1 cellular context compared by ENCODE assay signal in the genomic region with DNA sequence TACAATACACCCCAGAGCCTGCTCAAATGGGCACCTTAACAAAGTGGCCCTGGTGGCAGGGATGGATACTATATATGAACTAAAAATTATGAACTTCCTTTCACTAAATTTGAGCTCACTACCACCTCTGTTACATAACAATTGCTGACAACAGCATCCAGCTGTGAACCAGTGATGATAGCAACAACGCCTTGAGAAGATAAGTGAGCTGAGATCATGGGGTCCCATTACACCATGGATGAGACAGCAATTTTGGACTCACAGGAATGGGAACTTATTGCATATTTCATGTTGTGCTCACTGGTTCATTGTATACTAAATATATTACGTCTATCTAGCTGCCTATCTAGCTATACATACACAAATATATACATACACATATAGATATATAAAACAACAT.
TF ChIP-seq lines count a peak whose summit lies in the region.

No MANE protein-coding gene starts in this region.

TF ChIP-seq in K562, 482 proteins besides CTCF, POLR2A, EP300 and RAD21 (continued from another document and continues in another):
- TF ChIP-seq HOXB6 (CRISPR knock-in tag; IDR thresholded peaks at IDR 0.05; ENCODE audit: borderline replicate concordance) (no peak), ZNF76 (CRISPR knock-in tag; IDR thresholded peaks at IDR 0.05; ENCODE audit: borderline replicate concordance) (no peak), TOE1 (IDR thresholded peaks at IDR 0.05; ENCODE audit: borderline replicate concordance) (no peak), TOE1 (CRISPR knock-in tag; IDR thresholded peaks at IDR 0.05; ENCODE audit: borderline replicate concordance, low read depth) (no peak), KLF16 (IDR thresholded peaks at IDR 0.05) (no peak), ZNF174 (CRISPR knock-in tag; IDR thresholded peaks at IDR 0.05) (no peak), TBL1XR1 (IDR thresholded peaks at IDR 0.05; ENCODE audit: low read length in 2 of 2) (peak in 1 of 2 experiments; percentile 88; a peak in 2 of 4 replicates), BACH1 (tag; IDR thresholded peaks at IDR 0.05) (peak; percentile 68; the same call in 1 of the 2 replicates), HLTF (IDR thresholded peaks at IDR 0.05) (no peak), MECOM (CRISPR knock-in tag; IDR thresholded peaks at IDR 0.05) (no peak), DACH1 (IDR thresholded peaks at IDR 0.05; ENCODE audit: partially characterized antibody) (no peak), SMARCE1 (IDR thresholded peaks at IDR 0.05) (peak; percentile 71; the same call in 1 of the 2 replicates), ZBTB49 (CRISPR knock-in tag; IDR thresholded peaks at IDR 0.05; ENCODE audit: borderline replicate concordance) (no peak), ZNF324 (CRISPR knock-in tag; IDR thresholded peaks at IDR 0.05) (no peak), FOXJ2 (tag; IDR thresholded peaks at IDR 0.05) (peak; percentile 90), ETS2 (tag; IDR thresholded peaks at IDR 0.05; ENCODE audit: borderline replicate concordance, poor library complexity, severe bottlenecking) (no peak), ZNF134 (CRISPR knock-in tag; conservative IDR thresholded peaks at IDR 0.05) (no peak), ZNF318 (IDR thresholded peaks at IDR 0.05; ENCODE audit: borderline replicate concordance in 1 of 2, low read depth in 1 of 2) (peak in 1 of 2 experiments; percentile 99; a peak in 2 of 4 replicates), CREBBP (IDR thresholded peaks at IDR 0.05; ENCODE audit: low read depth, low read length) (no peak), SETDB1 (IDR thresholded peaks at IDR 0.05; ENCODE audit: low read length) (no peak), PRPF4 (IDR thresholded peaks at IDR 0.05; ENCODE audit: insufficient read depth, low read depth, low read length, poor library complexity, severe bottlenecking) (no peak), PHF8 (IDR thresholded peaks at IDR 0.05; ENCODE audit: borderline replicate concordance, low read length) (no peak), SRF (CRISPR knock-in tag; IDR thresholded peaks at IDR 0.05) (no peak), JUND (IDR thresholded peaks at IDR 0.05; ENCODE audit: borderline replicate concordance, low read depth, low read length) (peak; percentile 92), JUND (tag; IDR thresholded peaks at IDR 0.05; ENCODE audit: borderline replicate concordance, low read depth, low read length) (peak; percentile 93; the same call in 2 of the 3 replicates), SMARCC2 (IDR thresholded peaks at IDR 0.05; ENCODE audit: low read depth) (no peak), U2AF2 (optimal IDR thresholded peaks at IDR 0.05; ENCODE audit: low read depth, low read length) (no peak), EGR1 (conservative IDR thresholded peaks at IDR 0.05) (no peak), ZNF184 (CRISPR knock-in tag; IDR thresholded peaks at IDR 0.05) (no peak), NFXL1 (CRISPR knock-in tag; IDR thresholded peaks at IDR 0.05) (no peak), ZNF778 (CRISPR knock-in tag; IDR thresholded peaks at IDR 0.05) (no peak), SMARCA5 (IDR thresholded peaks at IDR 0.05) (no peak), SRSF3 (IDR thresholded peaks at IDR 0.05; ENCODE audit: insufficient read depth, low read length) (no peak), C11orf30 (IDR thresholded peaks at IDR 0.05; ENCODE audit: low read depth) (peak; percentile 95), SPI1 (IDR thresholded peaks at IDR 0.05; ENCODE audit: borderline replicate concordance, low read depth, low read length) (no peak), CTBP1 (IDR thresholded peaks at IDR 0.05; ENCODE audit: borderline replicate concordance) (peak; percentile 54; the same call in 1 of the 2 replicates), ZFPM2 (CRISPR knock-in tag; IDR thresholded peaks at IDR 0.05) (no peak), NCOA4 (IDR thresholded peaks at IDR 0.05; ENCODE audit: partially characterized antibody) (no peak), HSF4 (CRISPR knock-in tag; IDR thresholded peaks at IDR 0.05; ENCODE audit: borderline replicate concordance) (no peak), SMAD1 (IDR thresholded peaks at IDR 0.05; ENCODE audit: low read depth, low read length, partially characterized antibody) (peak; percentile 78), E2F5 (CRISPR knock-in tag; IDR thresholded peaks at IDR 0.05) (no peak), THRAP3 (IDR thresholded peaks at IDR 0.05; ENCODE audit: borderline replicate concordance) (no peak), HNRNPL (IDR thresholded peaks at IDR 0.05; ENCODE audit: low read depth, low read length) (no peak), BDP1 (IDR thresholded peaks at IDR 0.05; ENCODE audit: insufficient read depth, insufficient read length) (no peak), TCF7L2 (IDR thresholded peaks at IDR 0.05; ENCODE audit: low read depth, low read length) (no peak)
- TF ChIP-seq, protein P1, sequence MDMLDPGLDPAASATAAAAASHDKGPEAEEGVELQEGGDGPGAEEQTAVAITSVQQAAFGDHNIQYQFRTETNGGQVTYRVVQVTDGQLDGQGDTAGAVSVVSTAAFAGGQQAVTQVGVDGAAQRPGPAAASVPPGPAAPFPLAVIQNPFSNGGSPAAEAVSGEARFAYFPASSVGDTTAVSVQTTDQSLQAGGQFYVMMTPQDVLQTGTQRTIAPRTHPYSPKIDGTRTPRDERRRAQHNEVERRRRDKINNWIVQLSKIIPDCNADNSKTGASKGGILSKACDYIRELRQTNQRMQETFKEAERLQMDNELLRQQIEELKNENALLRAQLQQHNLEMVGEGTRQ (CRISPR knock-in tag; IDR thresholded peaks at IDR 0.05): no peak
- TF ChIP-seq, protein P2, sequence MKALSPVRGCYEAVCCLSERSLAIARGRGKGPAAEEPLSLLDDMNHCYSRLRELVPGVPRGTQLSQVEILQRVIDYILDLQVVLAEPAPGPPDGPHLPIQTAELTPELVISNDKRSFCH (CRISPR knock-in tag; IDR thresholded peaks at IDR 0.05): no peak
- TF ChIP-seq, protein P2 (tag; IDR thresholded peaks at IDR 0.05): no peak
- TF ChIP-seq, protein P3, sequence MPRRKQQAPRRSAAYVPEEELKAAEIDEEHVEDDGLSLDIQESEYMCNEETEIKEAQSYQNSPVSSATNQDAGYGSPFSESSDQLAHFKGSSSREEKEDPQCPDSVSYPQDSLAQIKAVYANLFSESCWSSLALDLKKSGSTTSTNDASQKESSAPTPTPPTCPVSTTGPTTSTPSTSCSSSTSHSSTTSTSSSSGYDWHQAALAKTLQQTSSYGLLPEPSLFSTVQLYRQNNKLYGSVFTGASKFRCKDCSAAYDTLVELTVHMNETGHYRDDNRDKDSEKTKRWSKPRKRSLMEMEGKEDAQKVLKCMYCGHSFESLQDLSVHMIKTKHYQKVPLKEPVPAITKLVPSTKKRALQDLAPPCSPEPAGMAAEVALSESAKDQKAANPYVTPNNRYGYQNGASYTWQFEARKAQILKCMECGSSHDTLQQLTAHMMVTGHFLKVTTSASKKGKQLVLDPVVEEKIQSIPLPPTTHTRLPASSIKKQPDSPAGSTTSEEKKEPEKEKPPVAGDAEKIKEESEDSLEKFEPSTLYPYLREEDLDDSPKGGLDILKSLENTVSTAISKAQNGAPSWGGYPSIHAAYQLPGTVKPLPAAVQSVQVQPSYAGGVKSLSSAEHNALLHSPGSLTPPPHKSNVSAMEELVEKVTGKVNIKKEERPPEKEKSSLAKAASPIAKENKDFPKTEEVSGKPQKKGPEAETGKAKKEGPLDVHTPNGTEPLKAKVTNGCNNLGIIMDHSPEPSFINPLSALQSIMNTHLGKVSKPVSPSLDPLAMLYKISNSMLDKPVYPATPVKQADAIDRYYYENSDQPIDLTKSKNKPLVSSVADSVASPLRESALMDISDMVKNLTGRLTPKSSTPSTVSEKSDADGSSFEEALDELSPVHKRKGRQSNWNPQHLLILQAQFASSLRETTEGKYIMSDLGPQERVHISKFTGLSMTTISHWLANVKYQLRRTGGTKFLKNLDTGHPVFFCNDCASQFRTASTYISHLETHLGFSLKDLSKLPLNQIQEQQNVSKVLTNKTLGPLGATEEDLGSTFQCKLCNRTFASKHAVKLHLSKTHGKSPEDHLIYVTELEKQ (CRISPR knock-in tag; IDR thresholded peaks at IDR 0.05): no peak
- TF ChIP-seq, protein P4, sequence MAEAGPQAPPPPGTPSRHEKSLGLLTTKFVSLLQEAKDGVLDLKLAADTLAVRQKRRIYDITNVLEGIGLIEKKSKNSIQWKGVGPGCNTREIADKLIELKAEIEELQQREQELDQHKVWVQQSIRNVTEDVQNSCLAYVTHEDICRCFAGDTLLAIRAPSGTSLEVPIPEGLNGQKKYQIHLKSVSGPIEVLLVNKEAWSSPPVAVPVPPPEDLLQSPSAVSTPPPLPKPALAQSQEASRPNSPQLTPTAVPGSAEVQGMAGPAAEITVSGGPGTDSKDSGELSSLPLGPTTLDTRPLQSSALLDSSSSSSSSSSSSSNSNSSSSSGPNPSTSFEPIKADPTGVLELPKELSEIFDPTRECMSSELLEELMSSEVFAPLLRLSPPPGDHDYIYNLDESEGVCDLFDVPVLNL (CRISPR knock-in tag; IDR thresholded peaks at IDR 0.05; ENCODE audit: low read depth): no peak
- TF ChIP-seq, protein P5, sequence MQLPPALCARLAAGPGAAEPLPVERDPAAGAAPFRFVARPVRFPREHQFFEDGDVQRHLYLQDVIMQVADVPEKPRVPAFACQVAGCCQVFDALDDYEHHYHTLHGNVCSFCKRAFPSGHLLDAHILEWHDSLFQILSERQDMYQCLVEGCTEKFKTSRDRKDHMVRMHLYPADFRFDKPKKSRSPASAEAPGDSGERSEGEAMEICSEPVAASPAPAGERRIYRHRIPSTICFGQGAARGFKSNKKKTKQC (CRISPR knock-in tag; IDR thresholded peaks at IDR 0.05): no peak
